22 cellular contexts compared by ENCODE assay signal in genomic region chr4:180521181-180521580, GRCh38.
"Had no signal": no experiment of that assay in that cellular context is flagged by ENCODE, and none has a peak within 500 bp of the region (broad histone marks: within the 10 kb centered on the region; RNA-seq: fewer than 3 reads in every experiment).

No MANE protein-coding gene starts in this region.

- H3K4me3 ChIP-seq: adrenal gland, coronary artery, hepatocyte, ovary, prostate gland, right atrium auricular region, thyroid gland, upper lobe of right lung had no signal

- H3K9me3 ChIP-seq: adrenal gland, neutrophil, ovary, prostate gland, right atrium auricular region, thyroid gland, upper lobe of right lung had no signal

- H3K4me3 Mint-ChIP-seq: activated naive CD8-positive, alpha-beta T cell; activated T-cell treated with anti-CD3 and anti-CD28 coated beads, Interleukin-2, amount 50 U/mL, for 4 hours; natural killer cell treated with Interleukin-12 subunit alpha and Interleukin-12 subunit beta and Interleukin-15 and Interleukin-18, amount 100 ng/mL, for 72 hours; WTC11 had no signal

- H3K4me1 ChIP-seq: adrenal gland, prostate gland, right atrium auricular region, thyroid gland, upper lobe of right lung had no signal

- H3K9me3 Mint-ChIP-seq: WTC11 had no signal

- ATAC-seq: activated T-cell treated with anti-CD3 and anti-CD28 coated beads, Interleukin-2, amount 50 U/mL, for 4 hours; left ventricle myocardium superior; natural killer cell treated with Interleukin-12 subunit alpha and Interleukin-12 subunit beta and Interleukin-15 and Interleukin-18, amount 100 ng/mL, for 72 hours; stimulated activated naive CD8-positive, alpha-beta T cell treated with anti-CD3 and anti-CD28 coated beads, Interleukin-15, Interleukin-2, amounts not matched to agents 100 U/mL and 50 U/mL, for 24 hours; upper lobe of right lung; WTC11 had no signal

- H3K27me3 ChIP-seq: adrenal gland, hepatocyte, neutrophil, ovary, right atrium auricular region, thyroid gland, upper lobe of right lung had no signal

- H3K27ac Mint-ChIP-seq: activated naive CD8-positive, alpha-beta T cell; activated T-helper 2 cell treated with anti-CD3 and anti-CD28 coated beads, Interferon-gamma antibody, Interleukin-2, Interleukin-4, amounts not matched to agents 10 μg/mL and 5 μg/mL and 100 μg/mL, durations not matched to agents 14 hours and 24 hours and 36 hours; natural killer cell treated with Interleukin-12 subunit alpha and Interleukin-12 subunit beta and Interleukin-15 and Interleukin-18, amount 100 ng/mL, for 72 hours; WTC11 had no signal

- H3K27ac ChIP-seq: adrenal gland, coronary artery, hepatocyte, neutrophil, ovary, prostate gland, right atrium auricular region, thyroid gland, upper lobe of right lung had no signal

- H2AFZ ChIP-seq: hepatocyte had no signal

- H3K4me1 Mint-ChIP-seq: WTC11 had no signal

- FAIRE-seq: bronchial epithelial cell had no signal

- H3K79me2 ChIP-seq: hepatocyte had no signal

- H3K36me3 Mint-ChIP-seq: activated naive CD8-positive, alpha-beta T cell; WTC11 had no signal

- H3K4me2 ChIP-seq: hepatocyte had no signal

- H3K36me3 ChIP-seq: adrenal gland, neutrophil, ovary, prostate gland, right atrium auricular region, thyroid gland, upper lobe of right lung had no signal

- H3K27me3 Mint-ChIP-seq: activated naive CD8-positive, alpha-beta T cell; natural killer cell treated with Interleukin-12 subunit alpha and Interleukin-12 subunit beta and Interleukin-15 and Interleukin-18, amount 100 ng/mL, for 72 hours had no signal

- DNase-seq: activated CD4-positive, alpha-beta T cell treated with anti-CD3 and anti-CD28 coated beads, Interleukin-2, amount 50 U/mL, for 48 hours; activated CD8-positive, alpha-beta memory T cell treated with anti-CD3 and anti-CD28 coated beads, Interleukin-2, amount 50 U/mL, for 48 hours; activated naive CD4-positive, alpha-beta T cell; activated T-cell treated with anti-CD3 and anti-CD28 coated beads, Interleukin-2, amount 50 U/mL, for 4 hours; adrenal gland; left ventricle myocardium superior; ovary; stimulated activated CD4-positive, alpha-beta T cell treated with anti-CD3 and anti-CD28 coated beads, Interleukin-4, amount 100 ng/mL, for 4 hours; stimulated activated naive CD8-positive, alpha-beta T cell treated with anti-CD3 and anti-CD28 coated beads, Interleukin-15, Interleukin-2, amounts not matched to agents 100 U/mL and 50 U/mL, for 24 hours; T1000; thyroid gland; upper lobe of right lung had no signal
